10 cellular contexts compared by ENCODE assay signal in genomic region chr14:52678591-52678990, GRCh38. TPM values are rescaled to one million over a fixed set of nuclear protein-coding genes. Genes with fewer than 3 reads are reported as not detected.
DNase-seq lines count a peak whose midpoint lies in the region; ATAC-seq and TF ChIP-seq lines count a peak whose summit lies in the region.
"Had no signal": no experiment of that assay in that cellular context is flagged by ENCODE, and none has a peak within 500 bp of the region (broad histone marks: within the 10 kb centered on the region; RNA-seq: fewer than 3 reads in every experiment).

No MANE protein-coding gene starts in this region.

- H3K27ac ChIP-seq in endodermal cell (ENCODE audit: low read depth, low read length) (no peak overlapping the region), parathyroid adenoma (no peak overlapping the region)

- H3K9me3 ChIP-seq in endodermal cell (ENCODE audit: control insufficient read depth, low read length), result no peaks in the 10 kb centered on the region
- no peaks in the 10 kb centered on the region for H3K9me3 ChIP-seq in parathyroid adenoma (ENCODE audit: control insufficient read depth, low read length)

- peaks cover 21% of the 10 kb centered on the region for H3K36me3 Mint-ChIP-seq in endodermal cell (ENCODE audit: low read depth)
- H3K36me3 Mint-ChIP-seq in activated T-cell treated with anti-CD3 and anti-CD28 coated beads, Interleukin-2, amount 50 U/mL, for 4 hours (ENCODE audit: insufficient read depth), result peaks cover 24% of the 10 kb centered on the region

- 100% methylated on average over 2 of the region's 2 CpGs; no CpG with 5 or more reads in 1 of the 2 experiments for WGBS in endodermal cell (ENCODE audit: insufficient coverage in 1 of 2, insufficient read length in 1 of 2), 2 experiments

- no peak overlapping the region for H3K4me3 Mint-ChIP-seq in endodermal cell
- H3K4me3 Mint-ChIP-seq in activated T-cell treated with anti-CD3 and anti-CD28 coated beads, Interleukin-2, amount 50 U/mL, for 4 hours, result no peak overlapping the region

- H3K9ac ChIP-seq in endodermal cell (ENCODE audit: extremely low read depth, low read length, poor library complexity, severe bottlenecking) (no peak overlapping the region), parathyroid adenoma (no peak overlapping the region)

- no peaks in the 10 kb centered on the region for H3K79me2 ChIP-seq in parathyroid adenoma

- no peak overlapping the region for H3K4me2 ChIP-seq in parathyroid adenoma (ENCODE audit: low read length)

- H2AFZ ChIP-seq in parathyroid adenoma, result no peak overlapping the region

- no peak overlapping the region for H3K27ac Mint-ChIP-seq in endodermal cell

- no peaks in the 10 kb centered on the region for H3K4me1 Mint-ChIP-seq in endodermal cell
- H3K4me1 Mint-ChIP-seq in activated T-cell treated with anti-CD3 and anti-CD28 coated beads, Interleukin-2, amount 50 U/mL, for 4 hours (ENCODE audit: low read depth), result peaks cover 4% of the 10 kb centered on the region

- TF ChIP-seq CTCF in endodermal cell (conservative IDR thresholded peaks at IDR 0.05), result peak; percentile 82
- TF ChIP-seq CTCF in parathyroid adenoma (IDR thresholded peaks at IDR 0.05), result peak; percentile 18

- no peaks in the 10 kb centered on the region for H3K9me3 Mint-ChIP-seq in endodermal cell
- H3K9me3 Mint-ChIP-seq in activated T-cell treated with anti-CD3 and anti-CD28 coated beads, Interleukin-2, amount 50 U/mL, for 4 hours, result no peaks in the 10 kb centered on the region

- ATAC-seq in activated T-cell treated with anti-CD3 and anti-CD28 coated beads, Interleukin-2, amount 50 U/mL, for 4 hours, result no peak
- no peak for ATAC-seq in GM21526 (IDR thresholded peaks at IDR 0.05; ENCODE audit: low FRiP score, unreplicated experiment)

- no peaks in the 10 kb centered on the region for H3K27me3 Mint-ChIP-seq in endodermal cell (ENCODE audit: insufficient read depth)
- no peaks in the 10 kb centered on the region for H3K27me3 Mint-ChIP-seq in activated T-cell treated with anti-CD3 and anti-CD28 coated beads, Interleukin-2, amount 50 U/mL, for 4 hours (ENCODE audit: low read depth)

- H3K27me3 ChIP-seq in endodermal cell (ENCODE audit: control insufficient read depth, insufficient read depth, low read length, poor library complexity, severe bottlenecking), result no peaks in the 10 kb centered on the region
- H3K27me3 ChIP-seq in parathyroid adenoma (ENCODE audit: control insufficient read depth, insufficient read depth, low read length), result no peaks in the 10 kb centered on the region

- peak; percentile 41 for DNase-seq in DMS 273 (lab: John Stamatoyannopoulos, UW; ENCODE audit: unreplicated experiment)
- no peak for DNase-seq in DMS 273 treated with DMSO at 0.1 percent for 48 hours (lab: John Stamatoyannopoulos, UW)
- peak; percentile 47 for DNase-seq in NAMALWA (ENCODE audit: low spot score)
- no peak for DNase-seq in endodermal cell
- no peak for DNase-seq in stimulated activated naive CD4-positive, alpha-beta T cell treated with Interleukin-2 at 50 U/mL for 16 hours (lab: John Stamatoyannopoulos, UW)
- DNase-seq in activated T-cell treated with anti-CD3 and anti-CD28 coated beads, Interleukin-2, amount 50 U/mL, for 4 hours, result no peak
- DNase-seq: 8988T; activated CD4-positive, alpha-beta T cell treated with anti-CD3 and anti-CD28 coated beads for 48 hours had no signal

- H3K4me1 ChIP-seq in endodermal cell (ENCODE audit: control insufficient read depth, insufficient read depth, low read length), result no peaks in the 10 kb centered on the region
- H3K4me1 ChIP-seq in parathyroid adenoma, result no peaks in the 10 kb centered on the region

- peaks cover 13% of the 10 kb centered on the region for H3K36me3 ChIP-seq in endodermal cell (ENCODE audit: control insufficient read depth, insufficient read depth, low read length)
- H3K36me3 ChIP-seq in parathyroid adenoma (ENCODE audit: control insufficient read depth, insufficient read depth, low read length), result no peaks in the 10 kb centered on the region

- H3K4me3 ChIP-seq in endodermal cell (ENCODE audit: low read length), result no peak overlapping the region
- no peak overlapping the region for H3K4me3 ChIP-seq in parathyroid adenoma (ENCODE audit: low read depth, low read length)

RNA-seq across cellular contexts. Expression of gene ERO1A, which starts 16.8 kb away (rescaled TPM):
- total RNA-seq in endodermal cell, result 10 to 100 TPM; 44.5 to 60.8 TPM
- polyA plus RNA-seq in endodermal cell (2013, experiment 1 of 2), result 22.4 TPM
- 21.7 TPM for polyA plus RNA-seq in endodermal cell (2013, experiment 2 of 2)
- total RNA-seq in activated T-cell treated with anti-CD3 and anti-CD28 coated beads, Interleukin-2, amount 50 U/mL, for 4 hours, result 100 to 1,000 TPM; 109 to 115 (median 112) TPM

RNA-seq across cellular contexts. Expression of gene PSMC6, which starts 28.4 kb away (rescaled TPM):
- total RNA-seq in endodermal cell, result 100 to 1,000 TPM; 102 to 121 TPM
- 116 TPM for polyA plus RNA-seq in endodermal cell (2013, experiment 1 of 2)
- polyA plus RNA-seq in endodermal cell (2013, experiment 2 of 2), result 105 TPM
- 100 to 1,000 TPM; 149 to 177 (median 162) TPM for total RNA-seq in activated T-cell treated with anti-CD3 and anti-CD28 coated beads, Interleukin-2, amount 50 U/mL, for 4 hours

RNA-seq across cellular contexts. Expression of gene STYX, which starts 51.4 kb away (rescaled TPM):
- total RNA-seq in endodermal cell, result 10 to 100 TPM; 27.3 to 28.2 TPM
- polyA plus RNA-seq in endodermal cell (2013, experiment 1 of 2), result 14.4 TPM
- polyA plus RNA-seq in endodermal cell (2013, experiment 2 of 2), result 14.5 TPM
- 10 to 100 TPM; 18.5 to 18.9 (median 18.6) TPM for total RNA-seq in activated T-cell treated with anti-CD3 and anti-CD28 coated beads, Interleukin-2, amount 50 U/mL, for 4 hours

Comparison
In these comparisons a context has a peak if more than half of its experiments do, and no peak if none do; other contexts are left out.
1. DNase-seq: peak in DMS 273 (single experiment) and NAMALWA (single experiment); none in DMS 273 treated with DMSO at 0.1 percent for 48 hours (single experiment), endodermal cell (single experiment), stimulated activated naive CD4-positive, alpha-beta T cell treated with Interleukin-2 at 50 U/mL for 16 hours (single experiment) and activated T-cell treated with anti-CD3 and anti-CD28 coated beads, Interleukin-2, amount 50 U/mL, for 4 hours (single experiment).